In genomic region chr2:233867993-233868532, GRCh38 we compare ENCODE assay signal across 8 cellular contexts.
DNase-seq lines count a peak whose midpoint lies in the region; ATAC-seq and TF ChIP-seq lines count a peak whose summit lies in the region.

Gene MSL3B (minus strand): TSS chr2:233868386.

- ATAC-seq in right lobe of liver (peak; percentile 64 to 95 (median 75)), GM18873 (IDR thresholded peaks at IDR 0.05; ENCODE audit: low FRiP score, unreplicated experiment) (no peak)

- TF ChIP-seq POLR2A in GM18951 (IDR thresholded peaks at IDR 0.05; ENCODE audit: extremely low read depth, insufficient read depth, insufficient read length) (peak; percentile 74), right lobe of liver (IDR thresholded peaks at IDR 0.05) (peak; percentile 16)

- peak within 1 kb of the TSS; percentile 79 for H3K4me3 ChIP-seq in KMS-11 (IDR thresholded peaks at IDR 0.05; ENCODE audit: insufficient read depth, low read depth, low read length)
- H3K4me3 ChIP-seq in WI38 (ENCODE audit: low read depth, low read length), result peak within 1 kb of the TSS; percentile 27; the same call in 1 of the 2 replicates
- H3K4me3 ChIP-seq in right lobe of liver, result peak within 1 kb of the TSS; percentile 41 to 66 (median 65)

- H3K36me3 ChIP-seq in KMS-11 (ENCODE audit: insufficient read depth) (no peaks in the 10 kb centered on the region), right lobe of liver (no peaks in the 10 kb centered on the region)

- H3K9me3 ChIP-seq in right lobe of liver, result no peaks in the 10 kb centered on the region

- TF ChIP-seq CTCF in KMS-11 (conservative IDR thresholded peaks at IDR 0.05; ENCODE audit: low read depth, low read length), result no peak
- TF ChIP-seq CTCF in WI38 (IDR thresholded peaks at IDR 0.05; ENCODE audit: low read depth, low read length), result no peak
- TF ChIP-seq CTCF in right lobe of liver (IDR thresholded peaks at IDR 0.05), result no peak

- H3K9ac ChIP-seq in KMS-11, result peak within 1 kb of the TSS; percentile 47; the same call in 1 of the 2 replicates

- intact Hi-C loops in right lobe of liver (cut with DNase I), result no loop called here

- H3K27ac ChIP-seq in KMS-11 (peak within 1 kb of the TSS; percentile 34; the same call in 1 of the 2 replicates), right lobe of liver (peak within 1 kb of the TSS in 1 of 3 donors; percentile 30)

- no peaks in the 10 kb centered on the region for H3K4me1 ChIP-seq in KMS-11 (ENCODE audit: low read depth, poor library complexity, severe bottlenecking)
- no peaks in the 10 kb centered on the region for H3K4me1 ChIP-seq in right lobe of liver

- H4K20me1 ChIP-seq in KMS-11 (ENCODE audit: insufficient read depth), result no peaks in the 10 kb centered on the region

- H3K79me2 ChIP-seq in KMS-11 (ENCODE audit: insufficient read depth, low read depth), result no peaks in the 10 kb centered on the region

- peak within 1 kb of the TSS; percentile 72 for H2AFZ ChIP-seq in KMS-11 (ENCODE audit: low read depth)

- in situ Hi-C loops in GM18951 (cut with MboI; ENCODE audit: low sequenced_read_pairs, unreplicated experiment), result no loop called here

- 16% methylated on average over 50 of the region's 50 CpGs for WGBS in right lobe of liver (ENCODE audit: insufficient coverage, low coverage, low lambda C conversion rate, missing lambda C conversion rate)

- DNase-seq in 8988T (peak; percentile 49), right lobe of liver (peak in 1 of 3 donors; percentile 34)
- peak; percentile 62 for DNase-seq in central memory CD4-positive, alpha-beta T cell
- peak; percentile 43 for DNase-seq in stimulated activated CD8-positive, alpha-beta memory T cell treated with anti-CD3 and anti-CD28 coated beads, Interleukin-12 subunit alpha, Interleukin-12 subunit beta, amount 100 ng/mL, for 4 hours (ENCODE audit: low read depth)

- H3K27me3 ChIP-seq in KMS-11 (ENCODE audit: insufficient read depth, low read depth) (no peaks in the 10 kb centered on the region), right lobe of liver (no peaks in the 10 kb centered on the region)

- peak within 1 kb of the TSS; percentile 87 for H3K4me2 ChIP-seq in KMS-11

Comparison
In these comparisons a context has a peak if more than half of its experiments do, and no peak if none do; other contexts are left out.
1. H3K4me3 ChIP-seq: peak in every context shown above with its lines; median percentile 79 in KMS-11; 65 in right lobe of liver; 27 in WI38.